Comparison of ENCODE assay signal across 8 cellular contexts in the genomic region with DNA sequence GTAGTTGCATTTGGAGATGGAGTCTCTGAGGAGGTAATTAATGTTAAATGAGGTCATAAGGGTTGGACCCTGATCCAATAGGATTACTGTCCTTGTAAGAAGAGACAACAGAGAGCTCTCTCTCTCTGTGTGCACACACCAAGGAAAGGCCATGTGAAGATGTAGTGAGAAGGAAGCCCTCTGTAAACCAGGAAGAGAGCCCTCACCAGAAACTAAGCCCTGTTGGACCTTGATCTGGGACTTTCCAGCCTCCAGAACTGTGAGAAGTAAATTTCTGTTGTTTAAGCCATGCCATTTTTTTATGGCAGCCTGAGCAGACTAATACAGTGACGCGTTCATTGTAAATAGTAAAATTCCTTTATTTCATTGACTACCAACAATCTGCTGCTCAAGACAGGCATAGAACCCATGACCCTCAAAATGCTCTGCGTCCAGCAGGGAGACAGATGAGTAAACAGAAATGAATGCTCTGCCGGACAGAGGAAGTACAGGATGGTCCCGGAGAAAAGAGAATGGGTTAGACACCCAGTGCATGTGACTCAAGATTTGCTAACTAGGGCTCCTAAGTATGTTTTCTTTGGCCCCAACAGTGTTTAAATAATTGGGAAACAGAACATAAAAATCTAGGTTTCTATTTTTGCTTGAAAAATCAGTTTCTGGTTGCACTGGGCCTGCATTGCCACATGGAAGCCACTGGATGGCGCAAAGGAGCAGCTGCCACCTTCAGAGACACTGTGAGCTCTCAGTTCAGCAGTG.
DNase-seq lines count a peak whose midpoint lies in the region; ATAC-seq and TF ChIP-seq lines count a peak whose summit lies in the region.

No MANE protein-coding gene starts in this region.

- peak; percentile 88 for TF ChIP-seq CTCF in GM12874 (IDR thresholded peaks at IDR 0.05; ENCODE audit: insufficient read depth, low read depth, low read length)
- no peak for TF ChIP-seq CTCF in fibroblast of pulmonary artery (IDR thresholded peaks at IDR 0.05; ENCODE audit: low read length, missing control alignments)

- peaks cover 42% of the 10 kb centered on the region for H3K4me1 ChIP-seq in ACC112 (ENCODE audit: control insufficient read depth, insufficient read depth, low read length, unreplicated experiment)

- peak overlapping the region; percentile 95 for H3K27ac ChIP-seq in ACC112 (ENCODE audit: low read depth, low read length)

- no peaks in the 10 kb centered on the region for H3K27me3 ChIP-seq in ACC112 (ENCODE audit: insufficient read depth, low read length)

- H3K4me3 ChIP-seq in ACC112 (ENCODE audit: low read depth, low read length) (no peak overlapping the region; the same call in 1 of the 2 replicates), fibroblast of pulmonary artery (replicated peaks; ENCODE audit: low read depth, low read length) (no peak overlapping the region)

- peak overlapping the region; percentile 75 for H2AFZ ChIP-seq in ACC112 (ENCODE audit: low read length, unreplicated experiment)

- no peak for ATAC-seq in GM21576 (IDR thresholded peaks at IDR 0.05; ENCODE audit: unreplicated experiment)

- H3K79me2 ChIP-seq in ACC112 (ENCODE audit: control insufficient read depth, insufficient read depth, low read length, unreplicated experiment): no peaks in the 10 kb centered on the region

- peak; percentile 24 for DNase-seq in RPMI8226
- peak; percentile 98 for DNase-seq in fibroblast of pulmonary artery (ENCODE audit: low read depth)
- peak; percentile 97 for DNase-seq in non-pigmented ciliary epithelial cell (ENCODE audit: low read depth)
- no peak for DNase-seq in NCI-H2196 (lab: John Stamatoyannopoulos, UW; ENCODE audit: unreplicated experiment)
- no peak for DNase-seq in NCI-H510A treated with DMSO at 0.1 percent for 48 hours (lab: John Stamatoyannopoulos, UW)

- no peaks in the 10 kb centered on the region for H3K36me3 ChIP-seq in ACC112 (ENCODE audit: insufficient read depth, low read length)

Comparison
In these comparisons a context has a peak if more than half of its experiments do, and no peak if none do; other contexts are left out.
1. DNase-seq: peak in RPMI8226 (single experiment), fibroblast of pulmonary artery (single experiment) and non-pigmented ciliary epithelial cell (single experiment); none in NCI-H2196 (single experiment) and NCI-H510A treated with DMSO at 0.1 percent for 48 hours (single experiment).